In genomic region chr1:96840396-96840795, GRCh38 we compare ENCODE assay signal across 20 cellular contexts.
"Had no signal": no experiment of that assay in that cellular context is flagged by ENCODE, and none has a peak within 500 bp of the region (broad histone marks: within the 10 kb centered on the region; RNA-seq: fewer than 3 reads in every experiment).

No MANE protein-coding gene starts in this region.

- DNase-seq: dorsolateral prefrontal cortex; effector CD4-positive, alpha-beta T cell; foreskin melanocyte; hypothalamus; immature natural killer cell; islet precursor cell; kidney glomerular epithelial cell; left colon; natural killer cell; pancreas; right lobe of liver; small intestine; stimulated activated CD4-positive, alpha-beta T cell treated with anti-CD3 and anti-CD28 coated beads, Interleukin-15, amount 100 ng/mL, for 24 hours; stimulated activated CD4-positive, alpha-beta T cell treated with anti-CD3 and anti-CD28 coated beads, Interleukin-2, amount 100 ng/mL, for 48 hours; stimulated activated naive B cell treated with anti-CD40 and anti-IgM and Interleukin-4, amounts not matched to agents 10 μg/mL and 1 μg/mL and 100 μg/mL, for 72 hours; trophoblast cell had no signal

- H3K27me3 ChIP-seq: dorsolateral prefrontal cortex, neutrophil, pancreas, right lobe of liver, suprapubic skin, vagina had no signal

- H3K9me3 ChIP-seq: neutrophil, pancreas, right lobe of liver, suprapubic skin, vagina had no signal

- H3K27ac ChIP-seq: dorsolateral prefrontal cortex, neutrophil, pancreas, right lobe of liver, suprapubic skin, vagina had no signal

- H3K4me3 ChIP-seq: dorsolateral prefrontal cortex, lung, pancreas, right lobe of liver, suprapubic skin, vagina had no signal

- ATAC-seq: left colon; natural killer cell; pancreas; right lobe of liver; stimulated activated naive B cell treated with anti-CD40 and anti-IgM and Interleukin-4, amounts not matched to agents 10 μg/mL and 1 μg/mL and 100 μg/mL, for 72 hours had no signal

- H3K36me3 ChIP-seq: neutrophil, pancreas, right lobe of liver, suprapubic skin, vagina had no signal
